12 cellular contexts compared by ENCODE assay signal in the genomic region with DNA sequence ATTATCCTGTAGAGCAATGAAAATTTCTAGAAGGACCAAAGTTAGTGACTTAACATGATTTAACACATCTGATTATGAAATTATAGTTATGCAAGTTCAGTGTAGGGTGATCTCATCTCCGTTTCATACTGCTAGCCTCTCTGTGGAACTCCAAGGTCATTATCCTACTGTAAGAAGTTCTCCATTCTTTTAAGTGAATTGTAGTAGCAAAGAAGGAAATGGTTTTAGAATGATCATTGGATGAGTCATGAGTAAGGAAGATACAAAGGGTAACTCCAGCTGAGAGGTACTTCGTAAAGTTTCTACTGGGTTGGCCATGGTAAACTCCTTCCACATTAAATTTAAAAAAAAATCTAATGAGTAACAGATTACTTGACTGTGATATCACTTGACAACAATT.
A peak's percentile ranks its signal among the peaks of the same experiment; 100 is the strongest.
DNase-seq lines count a peak whose midpoint lies in the region; ATAC-seq lines count a peak whose summit lies in the region.
"Had no signal": no experiment of that assay in that cellular context is flagged by ENCODE, and none has a peak within 500 bp of the region (broad histone marks: within the 10 kb centered on the region; RNA-seq: fewer than 3 reads in every experiment).

No MANE protein-coding gene starts in this region.

- no peaks in the 10 kb centered on the region for H3K9me3 Mint-ChIP-seq in activated T-cell treated with anti-CD3 and anti-CD28 coated beads, Interleukin-2, amount 50 U/mL, for 24 hours
- no peaks in the 10 kb centered on the region for H3K9me3 Mint-ChIP-seq in stimulated activated effector memory CD8-positive, alpha-beta T cell treated with anti-CD3 and anti-CD28 coated beads, Interleukin-12 subunit alpha, Interleukin-12 subunit beta, amount 100 ng/mL, for 72 hours
- no peaks in the 10 kb centered on the region for H3K9me3 Mint-ChIP-seq in natural killer cell treated with Interleukin-12 subunit alpha and Interleukin-12 subunit beta and Interleukin-15 and Interleukin-18, amount 100 ng/mL, for 72 hours
- H3K9me3 Mint-ChIP-seq: activated CD4-positive, alpha-beta memory T cell treated with anti-CD3 and anti-CD28 coated beads, Interleukin-2, amount 10 ng/mL, durations not matched to agents 7 days and 5 days had no signal

- H3K4me3 ChIP-seq in ACC112 (ENCODE audit: low read depth, low read length), result no peak overlapping the region
- no peak overlapping the region for H3K4me3 ChIP-seq in HUES48 (ENCODE audit: low read depth, low read length)
- H3K4me3 ChIP-seq: spleen had no signal

- H3K36me3 ChIP-seq in ACC112 (ENCODE audit: insufficient read depth, low read length) (no peaks in the 10 kb centered on the region), HUES48 (ENCODE audit: control insufficient read depth, insufficient read depth, low read length) (no peaks in the 10 kb centered on the region)
- H3K36me3 ChIP-seq: spleen had no signal

- ATAC-seq in HG03520 (IDR thresholded peaks at IDR 0.05; ENCODE audit: unreplicated experiment), result no peak
- no peak for ATAC-seq in stimulated activated effector memory CD8-positive, alpha-beta T cell treated with anti-CD3 and anti-CD28 coated beads, Interleukin-12 subunit alpha, Interleukin-12 subunit beta, amount 100 ng/mL, for 72 hours
- no peak for ATAC-seq in natural killer cell treated with Interleukin-12 subunit alpha and Interleukin-12 subunit beta and Interleukin-15 and Interleukin-18, amount 100 ng/mL, for 72 hours
- ATAC-seq: Panc1 had no signal

- no peaks in the 10 kb centered on the region for H3K9me3 ChIP-seq in HUES48 (ENCODE audit: control insufficient read depth, insufficient read depth, low read length)
- H3K9me3 ChIP-seq: spleen had no signal

- DNase-seq in amniotic epithelial cell (ENCODE audit: low read depth) (peak; percentile 99), iris pigment epithelial cell (ENCODE audit: low read depth) (peak; percentile 98)
- no peak for DNase-seq in activated T-cell treated with anti-CD3 and anti-CD28 coated beads, Interleukin-2, amount 50 U/mL, for 24 hours
- DNase-seq in stimulated activated effector memory CD8-positive, alpha-beta T cell treated with anti-CD3 and anti-CD28 coated beads, Interleukin-12 subunit alpha, Interleukin-12 subunit beta, amount 100 ng/mL, for 72 hours (ENCODE audit: low spot score in 2 of 2), result no peak
- DNase-seq in natural killer cell treated with Interleukin-12 subunit alpha and Interleukin-12 subunit beta and Interleukin-15 and Interleukin-18, amount 100 ng/mL, for 72 hours (ENCODE audit: low spot score), result no peak
- DNase-seq: activated CD4-positive, alpha-beta memory T cell treated with anti-CD3 and anti-CD28 coated beads, Interleukin-2, amount 10 ng/mL, durations not matched to agents 7 days and 5 days; spleen had no signal

- no peak overlapping the region for H3K27ac Mint-ChIP-seq in activated T-cell treated with anti-CD3 and anti-CD28 coated beads, Interleukin-2, amount 50 U/mL, for 24 hours
- no peak overlapping the region for H3K27ac Mint-ChIP-seq in stimulated activated effector memory CD8-positive, alpha-beta T cell treated with anti-CD3 and anti-CD28 coated beads, Interleukin-12 subunit alpha, Interleukin-12 subunit beta, amount 100 ng/mL, for 72 hours
- H3K27ac Mint-ChIP-seq in natural killer cell treated with Interleukin-12 subunit alpha and Interleukin-12 subunit beta and Interleukin-15 and Interleukin-18, amount 100 ng/mL, for 72 hours, result no peak overlapping the region
- H3K27ac Mint-ChIP-seq: activated CD4-positive, alpha-beta memory T cell treated with anti-CD3 and anti-CD28 coated beads, Interleukin-2, amount 10 ng/mL, durations not matched to agents 7 days and 5 days had no signal

- no peak overlapping the region for H2AFZ ChIP-seq in ACC112 (ENCODE audit: low read length, unreplicated experiment)

- H3K27me3 ChIP-seq in ACC112 (ENCODE audit: insufficient read depth, low read length) (no peaks in the 10 kb centered on the region), HUES48 (ENCODE audit: control insufficient read depth, insufficient read depth, low read length) (no peaks in the 10 kb centered on the region)
- H3K27me3 ChIP-seq: spleen had no signal

- H3K36me3 Mint-ChIP-seq in activated T-cell treated with anti-CD3 and anti-CD28 coated beads, Interleukin-2, amount 50 U/mL, for 24 hours (ENCODE audit: low read depth), result no peaks in the 10 kb centered on the region
- H3K36me3 Mint-ChIP-seq in stimulated activated effector memory CD8-positive, alpha-beta T cell treated with anti-CD3 and anti-CD28 coated beads, Interleukin-12 subunit alpha, Interleukin-12 subunit beta, amount 100 ng/mL, for 72 hours, result no peaks in the 10 kb centered on the region
- peaks cover 4% of the 10 kb centered on the region for H3K36me3 Mint-ChIP-seq in natural killer cell treated with Interleukin-12 subunit alpha and Interleukin-12 subunit beta and Interleukin-15 and Interleukin-18, amount 100 ng/mL, for 72 hours

- no peaks in the 10 kb centered on the region for H3K27me3 Mint-ChIP-seq in activated T-cell treated with anti-CD3 and anti-CD28 coated beads, Interleukin-2, amount 50 U/mL, for 24 hours
- no peaks in the 10 kb centered on the region for H3K27me3 Mint-ChIP-seq in natural killer cell treated with Interleukin-12 subunit alpha and Interleukin-12 subunit beta and Interleukin-15 and Interleukin-18, amount 100 ng/mL, for 72 hours
- H3K27me3 Mint-ChIP-seq: activated CD4-positive, alpha-beta memory T cell treated with anti-CD3 and anti-CD28 coated beads, Interleukin-2, amount 10 ng/mL, durations not matched to agents 7 days and 5 days had no signal

- H3K27ac ChIP-seq in ACC112 (ENCODE audit: low read depth, low read length), result peak overlapping the region; percentile 84
- H3K27ac ChIP-seq in HUES48 (ENCODE audit: low read depth, low read length), result peak overlapping the region; percentile 76
- H3K27ac ChIP-seq: C4-2B, spleen had no signal

- no peaks in the 10 kb centered on the region for H3K79me2 ChIP-seq in ACC112 (ENCODE audit: control insufficient read depth, insufficient read depth, low read length, unreplicated experiment)

- no peaks in the 10 kb centered on the region for H3K4me1 Mint-ChIP-seq in activated T-cell treated with anti-CD3 and anti-CD28 coated beads, Interleukin-2, amount 50 U/mL, for 24 hours (ENCODE audit: low read depth)
- no peaks in the 10 kb centered on the region for H3K4me1 Mint-ChIP-seq in stimulated activated effector memory CD8-positive, alpha-beta T cell treated with anti-CD3 and anti-CD28 coated beads, Interleukin-12 subunit alpha, Interleukin-12 subunit beta, amount 100 ng/mL, for 72 hours
- H3K4me1 Mint-ChIP-seq in natural killer cell treated with Interleukin-12 subunit alpha and Interleukin-12 subunit beta and Interleukin-15 and Interleukin-18, amount 100 ng/mL, for 72 hours (ENCODE audit: low read depth in 2 of 2), result no peaks in the 10 kb centered on the region
- H3K4me1 Mint-ChIP-seq: activated CD4-positive, alpha-beta memory T cell treated with anti-CD3 and anti-CD28 coated beads, Interleukin-2, amount 10 ng/mL, durations not matched to agents 7 days and 5 days had no signal

- H3K4me1 ChIP-seq in ACC112 (ENCODE audit: control insufficient read depth, insufficient read depth, low read length, unreplicated experiment) (peaks cover 43% of the 10 kb centered on the region), HUES48 (ENCODE audit: control insufficient read depth, insufficient read depth, low read length) (peaks cover 7% of the 10 kb centered on the region; the same call in 1 of the 2 replicates)
- H3K4me1 ChIP-seq: spleen had no signal

- no peak overlapping the region for H3K4me3 Mint-ChIP-seq in activated T-cell treated with anti-CD3 and anti-CD28 coated beads, Interleukin-2, amount 50 U/mL, for 24 hours
- no peak overlapping the region for H3K4me3 Mint-ChIP-seq in stimulated activated effector memory CD8-positive, alpha-beta T cell treated with anti-CD3 and anti-CD28 coated beads, Interleukin-12 subunit alpha, Interleukin-12 subunit beta, amount 100 ng/mL, for 72 hours
- no peak overlapping the region for H3K4me3 Mint-ChIP-seq in natural killer cell treated with Interleukin-12 subunit alpha and Interleukin-12 subunit beta and Interleukin-15 and Interleukin-18, amount 100 ng/mL, for 72 hours
- H3K4me3 Mint-ChIP-seq: activated CD4-positive, alpha-beta memory T cell treated with anti-CD3 and anti-CD28 coated beads, Interleukin-2, amount 10 ng/mL, durations not matched to agents 7 days and 5 days had no signal

- no peak overlapping the region for H3K9ac ChIP-seq in HUES48 (ENCODE audit: low read depth, low read length)

Comparison
In these comparisons a context has a peak if more than half of its experiments do, and no peak if none do; other contexts are left out.
1. DNase-seq: peak in amniotic epithelial cell (single experiment) and iris pigment epithelial cell (single experiment); none in activated T-cell treated with anti-CD3 and anti-CD28 coated beads, Interleukin-2, amount 50 U/mL, for 24 hours (single experiment), stimulated activated effector memory CD8-positive, alpha-beta T cell treated with anti-CD3 and anti-CD28 coated beads, Interleukin-12 subunit alpha, Interleukin-12 subunit beta, amount 100 ng/mL, for 72 hours (0 of 2) and natural killer cell treated with Interleukin-12 subunit alpha and Interleukin-12 subunit beta and Interleukin-15 and Interleukin-18, amount 100 ng/mL, for 72 hours (single experiment).